In the genomic region with DNA sequence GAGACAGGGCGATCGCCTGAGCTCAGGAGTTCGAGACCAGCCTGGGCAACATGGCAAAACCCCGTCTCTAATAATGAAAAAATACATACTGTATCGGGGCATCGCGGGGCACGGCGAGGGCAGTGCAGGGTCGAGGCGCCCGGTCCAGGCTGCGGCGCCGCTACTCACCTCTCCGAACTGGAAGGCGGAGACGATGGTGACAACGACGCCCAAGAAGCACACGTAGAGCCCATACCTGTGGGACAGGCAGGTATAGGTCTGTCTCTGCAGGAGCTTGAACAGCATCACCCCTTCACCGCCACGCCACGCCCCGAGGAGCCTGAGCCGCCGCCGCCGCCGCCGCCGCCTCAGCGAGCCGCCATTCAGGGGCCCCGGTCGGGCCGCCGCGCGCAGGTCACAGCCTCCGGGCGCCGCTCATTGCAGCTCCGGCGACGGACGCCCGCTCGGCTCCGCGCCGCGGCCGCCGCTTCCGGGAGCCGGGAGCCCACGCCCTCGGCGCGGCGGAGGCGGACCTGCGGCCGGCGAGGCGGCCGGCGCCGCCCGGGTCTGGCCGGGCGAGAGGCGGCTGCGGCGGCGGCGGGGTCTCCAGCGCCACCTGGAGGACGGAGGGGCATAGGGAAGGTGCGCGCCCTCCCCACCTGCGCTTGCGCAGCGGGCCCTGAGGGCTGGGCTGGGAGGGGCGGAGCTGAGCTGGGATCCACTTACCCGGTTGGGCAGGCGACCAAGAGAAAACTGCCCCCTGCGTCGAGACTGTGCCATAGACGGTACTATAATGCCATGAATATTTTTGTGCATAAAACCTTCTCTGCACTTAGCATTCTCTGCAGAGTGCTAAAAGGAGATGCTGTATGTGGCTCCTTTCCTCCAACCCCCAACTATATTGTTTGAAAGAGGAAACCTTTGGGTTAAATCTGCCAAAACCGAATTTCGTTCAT, we compare ENCODE assay signal across 8 cellular contexts. TPM values are rescaled to one million over a fixed set of nuclear protein-coding genes. Genes with fewer than 3 reads are reported as not detected.
DNase-seq lines count a peak whose midpoint lies in the region; ATAC-seq, FAIRE-seq and TF ChIP-seq lines count a peak whose summit lies in the region.

GNPTAB (minus strand) TSS at position 569 of the 935 bp plus-strand sequence; CDS start at position 285, 284 bp downstream.

- peak within 1 kb of the TSS; percentile 74 to 97 (median 90) for H3K4me3 ChIP-seq in BLaER1 treated with 17β-estradiol and CSF1 and Interleukin-3, amounts not matched to agents 10 nM and 100 nM
- H3K4me3 ChIP-seq in colonic mucosa: peak within 1 kb of the TSS; percentile 93

- FAIRE-seq in GM19239 (lab: Jason Lieb, UNC): peak; percentile 89

- DNase-seq in GM19239 (ENCODE audit: insufficient read length, low spot score) (peak; percentile 87), NCI-H510A (lab: John Stamatoyannopoulos, UW) (peak; percentile 84), colonic mucosa (peak; percentile 95), left kidney (ENCODE audit: low read depth, low spot score) (peak; percentile 96)
- DNase-seq in activated CD4-positive, alpha-beta T cell treated with anti-CD3 and anti-CD28 coated beads for 4 hours: peak; percentile 94
- peak; percentile 95 for DNase-seq in stimulated activated CD4-positive, alpha-beta T cell treated with anti-CD3 and anti-CD28 coated beads, Interleukin-1b, Interleukin-23, amount 100 ng/mL, for 48 hours

- ATAC-seq in HG03442 (IDR thresholded peaks at IDR 0.05; ENCODE audit: unreplicated experiment): peak; percentile 88

- peaks cover 30 to 54% (median 41%) of the 10 kb centered on the region in 10 experiments for H3K4me1 ChIP-seq in BLaER1 treated with 17β-estradiol and CSF1 and Interleukin-3, amounts not matched to agents 10 nM and 100 nM
- no peaks in the 10 kb centered on the region for H3K4me1 ChIP-seq in colonic mucosa

- H3K9ac ChIP-seq in BLaER1 treated with 17β-estradiol and CSF1 and Interleukin-3, amounts not matched to agents 10 nM and 100 nM: peak within 1 kb of the TSS; percentile 83 to 93 (median 89)
- H3K9ac ChIP-seq in colonic mucosa (ENCODE audit: low read depth in 2 of 2, low read length in 2 of 2): peak within 1 kb of the TSS; percentile 85 to 92

- TF ChIP-seq CTCF in colonic mucosa (IDR thresholded peaks at IDR 0.05): peak; percentile 58

- H3K27me3 ChIP-seq in BLaER1 treated with 17β-estradiol and CSF1 and Interleukin-3, amounts not matched to agents 10 nM and 100 nM: no peaks in the 10 kb centered on the region
- H3K27me3 ChIP-seq in colonic mucosa: no peaks in the 10 kb centered on the region

- peak within 1 kb of the TSS; percentile 74 to 90 (median 84) for H3K27ac ChIP-seq in BLaER1 treated with 17β-estradiol and CSF1 and Interleukin-3, amounts not matched to agents 10 nM and 100 nM
- peak within 1 kb of the TSS; percentile 88 for H3K27ac ChIP-seq in colonic mucosa

- peaks cover 0 to 38% (median 0%) of the 10 kb centered on the region in 11 experiments; a peak in 9 of 22 replicates for H4K20me1 ChIP-seq in BLaER1 treated with 17β-estradiol and CSF1 and Interleukin-3, amounts not matched to agents 10 nM and 100 nM

- H3K9me3 ChIP-seq in BLaER1 treated with 17β-estradiol and CSF1 and Interleukin-3, amounts not matched to agents 10 nM and 100 nM (replicated peaks in 1 of 11): no peaks in the 10 kb centered on the region
- no peaks in the 10 kb centered on the region for H3K9me3 ChIP-seq in colonic mucosa

- intact Hi-C loops in colonic mucosa (cut with DNase I): no loop called here

- peak within 1 kb of the TSS; percentile 71 to 98 (median 90) for H3K4me2 ChIP-seq in BLaER1 treated with 17β-estradiol and CSF1 and Interleukin-3, amounts not matched to agents 10 nM and 100 nM

- peaks cover 0 to 10% (median 0%) of the 10 kb centered on the region in 11 experiments; a peak in 4 of 22 replicates for H3K36me3 ChIP-seq in BLaER1 treated with 17β-estradiol and CSF1 and Interleukin-3, amounts not matched to agents 10 nM and 100 nM
- no peaks in the 10 kb centered on the region for H3K36me3 ChIP-seq in colonic mucosa

RNA-seq across cellular contexts. Expression of gene GNPTAB, which starts in this region (rescaled TPM):
- total RNA-seq in colonic mucosa: 100 to 1,000 TPM in 1 of 2 donors, 10 to 100 TPM in 1; 49.1 to 103 TPM

Comparison
In these comparisons a context has a peak if more than half of its experiments do, and no peak if none do; other contexts are left out.
1. Peak in every context shown above with its lines: DNase-seq, ATAC-seq, H3K4me3 ChIP-seq and H3K27ac ChIP-seq.